Comparison of ENCODE assay signal across 8 cellular contexts in the genomic region with DNA sequence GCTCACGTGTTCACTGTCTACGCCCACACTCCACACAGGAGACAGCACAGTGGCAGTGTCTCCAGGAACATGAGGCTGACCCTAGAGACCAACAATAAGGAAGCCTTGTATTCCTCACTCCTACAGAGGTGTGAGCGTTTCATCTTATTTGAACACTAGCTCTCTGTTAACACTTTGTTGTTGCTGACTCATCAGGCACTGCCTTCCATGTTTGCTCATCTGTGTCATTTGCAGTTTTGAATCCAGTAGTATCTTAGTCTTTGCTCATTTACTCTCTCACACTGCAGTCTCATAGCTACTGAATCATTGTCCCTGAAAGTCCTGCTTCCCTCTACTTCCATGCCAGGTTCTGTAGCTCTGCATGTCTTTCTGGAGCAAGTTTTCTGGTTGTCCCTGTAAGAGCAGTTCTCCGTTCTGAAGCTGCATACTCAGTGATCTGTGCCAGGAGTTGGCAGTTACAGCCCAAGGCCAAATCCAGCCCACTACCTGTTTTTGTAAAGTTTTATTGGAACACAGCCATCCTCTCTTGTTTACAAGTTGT.
DNase-seq lines count a peak whose midpoint lies in the region; ATAC-seq and TF ChIP-seq lines count a peak whose summit lies in the region.

No MANE protein-coding gene starts in this region.

- H3K27ac ChIP-seq in RWPE1 (no peak overlapping the region), mesenchymal stem cell (ENCODE audit: low read length, poor library complexity, severe bottlenecking) (peak overlapping the region; percentile 78)

- no peaks in the 10 kb centered on the region for H3K27me3 ChIP-seq in mesenchymal stem cell (ENCODE audit: control insufficient read depth in 1 of 2, insufficient read depth in 1 of 2, low read length in 2 of 2)

- POLR2A ChIA-PET in RWPE1 (lab: Yijun Ruan, JAX; ENCODE audit: low non-redundant PET) = no interaction called here

- H3K36me3 ChIP-seq in mesenchymal stem cell (ENCODE audit: control insufficient read depth in 1 of 2, insufficient read depth in 2 of 2, low read depth in 1 of 2, low read length in 2 of 2) = no peaks in the 10 kb centered on the region

- no peak overlapping the region for H2AK5ac ChIP-seq in mesenchymal stem cell (ENCODE audit: low read length, severe bottlenecking)

- no peaks in the 10 kb centered on the region for H3K79me1 ChIP-seq in mesenchymal stem cell (replicated peaks; ENCODE audit: low read length, poor library complexity, severe bottlenecking)

- no peak overlapping the region for H4K91ac ChIP-seq in mesenchymal stem cell (ENCODE audit: low read length)

- H2AFZ ChIP-seq in mesenchymal stem cell (ENCODE audit: low read depth, low read length) = peak overlapping the region; percentile 3

- H3K4ac ChIP-seq in mesenchymal stem cell (ENCODE audit: low read depth in 1 of 2, low read length in 2 of 2) = no peak overlapping the region

- peaks cover 4% of the 10 kb centered on the region for H3K4me1 ChIP-seq in mesenchymal stem cell (ENCODE audit: control insufficient read depth, insufficient read depth, low read depth, low read length)

- H3K4me3 ChIP-seq in mesenchymal stem cell (ENCODE audit: insufficient read depth in 1 of 2, low read depth in 1 of 2, low read length in 2 of 2) = no peak overlapping the region

- H3K14ac ChIP-seq in mesenchymal stem cell (ENCODE audit: low read length in 2 of 2) = no peak overlapping the region

- no peak for TF ChIP-seq CTCF in RWPE1 (conservative IDR thresholded peaks at IDR 0.05; ENCODE audit: low read depth)

- H4K8ac ChIP-seq in mesenchymal stem cell (ENCODE audit: low read length) = peak overlapping the region; percentile 56

- no peak overlapping the region for H2BK5ac ChIP-seq in mesenchymal stem cell (ENCODE audit: low read depth, low read length, poor library complexity, severe bottlenecking)

- DNase-seq in GM03348 (ENCODE audit: low spot score) (peak; percentile 30), RWPE1 (ENCODE audit: low spot score) (peak; percentile 42), mesenchymal stem cell (peak; percentile 51), mucosa of gallbladder (ENCODE audit: low spot score) (no peak), SKM-1 (lab: John Stamatoyannopoulos, UW; ENCODE audit: unreplicated experiment) (no peak)
- no peak for DNase-seq in stimulated activated naive CD4-positive, alpha-beta T cell (lab: John Stamatoyannopoulos, UW)

- H2BK12ac ChIP-seq in mesenchymal stem cell (ENCODE audit: low read length in 2 of 2) = peak overlapping the region in 1 of 2 experiments; percentile 59

- 51% methylated on average over 4 of the region's 4 CpGs for WGBS in mesenchymal stem cell

- peak overlapping the region in 1 of 2 experiments; percentile 30 for H3K18ac ChIP-seq in mesenchymal stem cell (ENCODE audit: low read depth in 1 of 2, low read length in 2 of 2)

- CTCF ChIA-PET in RWPE1 (lab: Yijun Ruan, JAX) = interaction anchor here (0.6 kb wide), 1 partner anchor 848 kb away, joined by 3 read pairs; no protein-coding TSS in a partner anchor

- no peak overlapping the region for H3K9ac ChIP-seq in mesenchymal stem cell (ENCODE audit: low read length)

- no peaks in the 10 kb centered on the region for H3K9me3 ChIP-seq in mesenchymal stem cell (ENCODE audit: control insufficient read depth, low read length)

- H3K23ac ChIP-seq in mesenchymal stem cell (ENCODE audit: low read length in 2 of 2) = no peak overlapping the region

- H2BK120ac ChIP-seq in mesenchymal stem cell (ENCODE audit: low read depth, low read length) = no peak overlapping the region

- ATAC-seq in HG02610 (IDR thresholded peaks at IDR 0.05; ENCODE audit: unreplicated experiment) = peak; percentile 81
- ATAC-seq in GM21723 (IDR thresholded peaks at IDR 0.05; ENCODE audit: unreplicated experiment) = no peak

- no peak overlapping the region for H2BK15ac ChIP-seq in mesenchymal stem cell (ENCODE audit: low read depth, poor library complexity, severe bottlenecking)

- H3K4me2 ChIP-seq in mesenchymal stem cell (ENCODE audit: low read length, poor library complexity, severe bottlenecking) = no peak overlapping the region

Comparison
In these comparisons a context has a peak if more than half of its experiments do, and no peak if none do; other contexts are left out.
1. DNase-seq: peak in GM03348 (single experiment), RWPE1 (single experiment) and mesenchymal stem cell (single experiment); none in mucosa of gallbladder (single experiment), stimulated activated naive CD4-positive, alpha-beta T cell (0 of 6) and SKM-1 (single experiment).